Comparison of ENCODE assay signal across 1 cellular context in genomic region chr10:102119417-102120141, GRCh38.
TF ChIP-seq lines count a peak whose summit lies in the region.

No MANE protein-coding gene starts in this region.

TF ChIP-seq in K562, 482 proteins besides CTCF, POLR2A, EP300 and RAD21 (continued from another document and continues in another):
- TF ChIP-seq VEZF1 (CRISPR knock-in tag; IDR thresholded peaks at IDR 0.05) = peak; percentile 96
- no peak for TF ChIP-seq JUN (IDR thresholded peaks at IDR 0.05; ENCODE audit: borderline replicate concordance, low read depth, low read length)
- TF ChIP-seq JUN (CRISPR knock-in tag; IDR thresholded peaks at IDR 0.05; ENCODE audit: borderline replicate concordance) = no peak
- no peak for TF ChIP-seq ARHGAP35 (IDR thresholded peaks at IDR 0.05; ENCODE audit: partially characterized antibody)
- TF ChIP-seq NCOR1 (IDR thresholded peaks at IDR 0.05) = no peak
- no peak for TF ChIP-seq ZNF274 (IDR thresholded peaks at IDR 0.05; ENCODE audit: borderline replicate concordance, low read depth, low read length)
- no peak for TF ChIP-seq CBX1 (IDR thresholded peaks at IDR 0.05; ENCODE audit: low read depth)
- no peak for TF ChIP-seq TBP (optimal IDR thresholded peaks at IDR 0.05; ENCODE audit: low read depth, low read length)
- TF ChIP-seq ZBTB7A (IDR thresholded peaks at IDR 0.05; ENCODE audit: borderline replicate concordance, control insufficient read depth, low read depth, low read length) = peak; percentile 28
- TF ChIP-seq, protein P1, sequence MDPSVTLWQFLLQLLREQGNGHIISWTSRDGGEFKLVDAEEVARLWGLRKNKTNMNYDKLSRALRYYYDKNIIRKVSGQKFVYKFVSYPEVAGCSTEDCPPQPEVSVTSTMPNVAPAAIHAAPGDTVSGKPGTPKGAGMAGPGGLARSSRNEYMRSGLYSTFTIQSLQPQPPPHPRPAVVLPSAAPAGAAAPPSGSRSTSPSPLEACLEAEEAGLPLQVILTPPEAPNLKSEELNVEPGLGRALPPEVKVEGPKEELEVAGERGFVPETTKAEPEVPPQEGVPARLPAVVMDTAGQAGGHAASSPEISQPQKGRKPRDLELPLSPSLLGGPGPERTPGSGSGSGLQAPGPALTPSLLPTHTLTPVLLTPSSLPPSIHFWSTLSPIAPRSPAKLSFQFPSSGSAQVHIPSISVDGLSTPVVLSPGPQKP (CRISPR knock-in tag; IDR thresholded peaks at IDR 0.05) = no peak
- no peak for TF ChIP-seq RCOR1 (IDR thresholded peaks at IDR 0.05; ENCODE audit: borderline replicate concordance in 1 of 2, low read depth in 2 of 2, low read length in 2 of 2)
- 0 out of 2 replicates have a peak, but pooled peaks have one; percentile 29 for TF ChIP-seq EP400 (IDR thresholded peaks at IDR 0.05)
- no peak for TF ChIP-seq ZEB2 (IDR thresholded peaks at IDR 0.05)
- TF ChIP-seq ASH1L (IDR thresholded peaks at IDR 0.05; ENCODE audit: borderline replicate concordance, low read depth, partially characterized antibody) = peak; percentile 42
- TF ChIP-seq, protein P2, sequence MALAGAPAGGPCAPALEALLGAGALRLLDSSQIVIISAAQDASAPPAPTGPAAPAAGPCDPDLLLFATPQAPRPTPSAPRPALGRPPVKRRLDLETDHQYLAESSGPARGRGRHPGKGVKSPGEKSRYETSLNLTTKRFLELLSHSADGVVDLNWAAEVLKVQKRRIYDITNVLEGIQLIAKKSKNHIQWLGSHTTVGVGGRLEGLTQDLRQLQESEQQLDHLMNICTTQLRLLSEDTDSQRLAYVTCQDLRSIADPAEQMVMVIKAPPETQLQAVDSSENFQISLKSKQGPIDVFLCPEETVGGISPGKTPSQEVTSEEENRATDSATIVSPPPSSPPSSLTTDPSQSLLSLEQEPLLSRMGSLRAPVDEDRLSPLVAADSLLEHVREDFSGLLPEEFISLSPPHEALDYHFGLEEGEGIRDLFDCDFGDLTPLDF (CRISPR knock-in tag; IDR thresholded peaks at IDR 0.05) = no peak
- no peak for TF ChIP-seq HMGXB4 (CRISPR knock-in tag; IDR thresholded peaks at IDR 0.05)
- TF ChIP-seq SIX5 (IDR thresholded peaks at IDR 0.05; ENCODE audit: borderline replicate concordance in 1 of 2, insufficient read depth in 1 of 2, low read depth in 1 of 2, low read length in 2 of 2) = no peak
- no peak for TF ChIP-seq SPI1 (IDR thresholded peaks at IDR 0.05; ENCODE audit: borderline replicate concordance, low read depth, low read length)
- no peak for TF ChIP-seq MEIS2 (IDR thresholded peaks at IDR 0.05; ENCODE audit: partially characterized antibody)
- TF ChIP-seq LARP7 (IDR thresholded peaks at IDR 0.05) = no peak
- TF ChIP-seq CHD1 (IDR thresholded peaks at IDR 0.05; ENCODE audit: low read length) = no peak
- peak; percentile 46; the same call in 1 of the 2 replicates for TF ChIP-seq SUPT5H (IDR thresholded peaks at IDR 0.05)
- TF ChIP-seq STAT5A (IDR thresholded peaks at IDR 0.05; ENCODE audit: borderline replicate concordance, low read length) = peak; percentile 65
- no peak for TF ChIP-seq MYC (IDR thresholded peaks at IDR 0.05; ENCODE audit: low read depth, low read length)
- TF ChIP-seq MYC (CRISPR knock-in tag; IDR thresholded peaks at IDR 0.05; ENCODE audit: borderline replicate concordance, low read depth) = no peak
- TF ChIP-seq, protein P3, sequence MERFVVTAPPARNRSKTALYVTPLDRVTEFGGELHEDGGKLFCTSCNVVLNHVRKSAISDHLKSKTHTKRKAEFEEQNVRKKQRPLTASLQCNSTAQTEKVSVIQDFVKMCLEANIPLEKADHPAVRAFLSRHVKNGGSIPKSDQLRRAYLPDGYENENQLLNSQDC (CRISPR knock-in tag; IDR thresholded peaks at IDR 0.05) = no peak
- no peak for TF ChIP-seq TRIM24 (IDR thresholded peaks at IDR 0.05)
- no peak for TF ChIP-seq ESRRA (IDR thresholded peaks at IDR 0.05; ENCODE audit: borderline replicate concordance, low read depth)
- no peak for TF ChIP-seq IFI16 (CRISPR knock-in tag; IDR thresholded peaks at IDR 0.05)
- TF ChIP-seq, protein P4, sequence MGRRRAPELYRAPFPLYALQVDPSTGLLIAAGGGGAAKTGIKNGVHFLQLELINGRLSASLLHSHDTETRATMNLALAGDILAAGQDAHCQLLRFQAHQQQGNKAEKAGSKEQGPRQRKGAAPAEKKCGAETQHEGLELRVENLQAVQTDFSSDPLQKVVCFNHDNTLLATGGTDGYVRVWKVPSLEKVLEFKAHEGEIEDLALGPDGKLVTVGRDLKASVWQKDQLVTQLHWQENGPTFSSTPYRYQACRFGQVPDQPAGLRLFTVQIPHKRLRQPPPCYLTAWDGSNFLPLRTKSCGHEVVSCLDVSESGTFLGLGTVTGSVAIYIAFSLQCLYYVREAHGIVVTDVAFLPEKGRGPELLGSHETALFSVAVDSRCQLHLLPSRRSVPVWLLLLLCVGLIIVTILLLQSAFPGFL (CRISPR knock-in tag; IDR thresholded peaks at IDR 0.05) = no peak
- TF ChIP-seq RBM22 (IDR thresholded peaks at IDR 0.05; ENCODE audit: low read depth, low read length, poor library complexity, severe bottlenecking) = no peak
- TF ChIP-seq TGIF2 (CRISPR knock-in tag; IDR thresholded peaks at IDR 0.05) = no peak
- TF ChIP-seq, protein P5, sequence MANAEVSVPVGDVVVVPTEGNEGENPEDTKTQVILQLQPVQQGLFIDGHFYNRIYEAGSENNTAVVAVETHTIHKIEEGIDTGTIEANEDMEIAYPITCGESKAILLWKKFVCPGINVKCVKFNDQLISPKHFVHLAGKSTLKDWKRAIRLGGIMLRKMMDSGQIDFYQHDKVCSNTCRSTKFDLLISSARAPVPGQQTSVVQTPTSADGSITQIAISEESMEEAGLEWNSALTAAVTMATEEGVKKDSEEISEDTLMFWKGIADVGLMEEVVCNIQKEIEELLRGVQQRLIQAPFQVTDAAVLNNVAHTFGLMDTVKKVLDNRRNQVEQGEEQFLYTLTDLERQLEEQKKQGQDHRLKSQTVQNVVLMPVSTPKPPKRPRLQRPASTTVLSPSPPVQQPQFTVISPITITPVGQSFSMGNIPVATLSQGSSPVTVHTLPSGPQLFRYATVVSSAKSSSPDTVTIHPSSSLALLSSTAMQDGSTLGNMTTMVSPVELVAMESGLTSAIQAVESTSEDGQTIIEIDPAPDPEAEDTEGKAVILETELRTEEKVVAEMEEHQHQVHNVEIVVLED (CRISPR knock-in tag; IDR thresholded peaks at IDR 0.05) = no peak
- TF ChIP-seq, protein P6, sequence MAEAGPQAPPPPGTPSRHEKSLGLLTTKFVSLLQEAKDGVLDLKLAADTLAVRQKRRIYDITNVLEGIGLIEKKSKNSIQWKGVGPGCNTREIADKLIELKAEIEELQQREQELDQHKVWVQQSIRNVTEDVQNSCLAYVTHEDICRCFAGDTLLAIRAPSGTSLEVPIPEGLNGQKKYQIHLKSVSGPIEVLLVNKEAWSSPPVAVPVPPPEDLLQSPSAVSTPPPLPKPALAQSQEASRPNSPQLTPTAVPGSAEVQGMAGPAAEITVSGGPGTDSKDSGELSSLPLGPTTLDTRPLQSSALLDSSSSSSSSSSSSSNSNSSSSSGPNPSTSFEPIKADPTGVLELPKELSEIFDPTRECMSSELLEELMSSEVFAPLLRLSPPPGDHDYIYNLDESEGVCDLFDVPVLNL (CRISPR knock-in tag; IDR thresholded peaks at IDR 0.05; ENCODE audit: low read depth) = no peak
- TF ChIP-seq ZNF830 (CRISPR knock-in tag; IDR thresholded peaks at IDR 0.05) = no peak
- no peak for TF ChIP-seq ARID4B (CRISPR knock-in tag; IDR thresholded peaks at IDR 0.05)
- peak in 1 of 2 experiments; percentile 19; a peak in 2 of 4 replicates for TF ChIP-seq MNT (conservative IDR thresholded peaks at IDR 0.05)
- peak; percentile 45 for TF ChIP-seq RBM25 (IDR thresholded peaks at IDR 0.05; ENCODE audit: low read depth, low read length, severe bottlenecking)
- TF ChIP-seq FOXM1 (IDR thresholded peaks at IDR 0.05; ENCODE audit: low read depth) = peak; percentile 25; the same call in 1 of the 2 replicates
- no peak for TF ChIP-seq FOXM1 (CRISPR knock-in tag; IDR thresholded peaks at IDR 0.05; ENCODE audit: low read depth)
- no peak for TF ChIP-seq HMG20A (CRISPR knock-in tag; conservative IDR thresholded peaks at IDR 0.05)
- TF ChIP-seq DPF2 (IDR thresholded peaks at IDR 0.05) = no peak
- TF ChIP-seq XRCC3 (IDR thresholded peaks at IDR 0.05) = no peak
- TF ChIP-seq, protein P7, sequence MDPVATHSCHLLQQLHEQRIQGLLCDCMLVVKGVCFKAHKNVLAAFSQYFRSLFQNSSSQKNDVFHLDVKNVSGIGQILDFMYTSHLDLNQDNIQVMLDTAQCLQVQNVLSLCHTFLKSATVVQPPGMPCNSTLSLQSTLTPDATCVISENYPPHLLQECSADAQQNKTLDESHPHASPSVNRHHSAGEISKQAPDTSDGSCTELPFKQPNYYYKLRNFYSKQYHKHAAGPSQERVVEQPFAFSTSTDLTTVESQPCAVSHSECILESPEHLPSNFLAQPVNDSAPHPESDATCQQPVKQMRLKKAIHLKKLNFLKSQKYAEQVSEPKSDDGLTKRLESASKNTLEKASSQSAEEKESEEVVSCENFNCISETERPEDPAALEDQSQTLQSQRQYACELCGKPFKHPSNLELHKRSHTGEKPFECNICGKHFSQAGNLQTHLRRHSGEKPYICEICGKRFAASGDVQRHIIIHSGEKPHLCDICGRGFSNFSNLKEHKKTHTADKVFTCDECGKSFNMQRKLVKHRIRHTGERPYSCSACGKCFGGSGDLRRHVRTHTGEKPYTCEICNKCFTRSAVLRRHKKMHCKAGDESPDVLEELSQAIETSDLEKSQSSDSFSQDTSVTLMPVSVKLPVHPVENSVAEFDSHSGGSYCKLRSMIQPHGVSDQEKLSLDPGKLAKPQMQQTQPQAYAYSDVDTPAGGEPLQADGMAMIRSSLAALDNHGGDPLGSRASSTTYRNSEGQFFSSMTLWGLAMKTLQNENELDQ (CRISPR knock-in tag; IDR thresholded peaks at IDR 0.05; ENCODE audit: borderline replicate concordance) = no peak
- TF ChIP-seq, protein P8, sequence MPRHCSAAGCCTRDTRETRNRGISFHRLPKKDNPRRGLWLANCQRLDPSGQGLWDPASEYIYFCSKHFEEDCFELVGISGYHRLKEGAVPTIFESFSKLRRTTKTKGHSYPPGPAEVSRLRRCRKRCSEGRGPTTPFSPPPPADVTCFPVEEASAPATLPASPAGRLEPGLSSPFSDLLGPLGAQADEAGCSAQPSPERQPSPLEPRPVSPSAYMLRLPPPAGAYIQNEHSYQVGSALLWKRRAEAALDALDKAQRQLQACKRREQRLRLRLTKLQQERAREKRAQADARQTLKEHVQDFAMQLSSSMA (CRISPR knock-in tag; IDR thresholded peaks at IDR 0.05) = no peak
